Comparison of ENCODE assay signal across 8 cellular contexts in the genomic region with DNA sequence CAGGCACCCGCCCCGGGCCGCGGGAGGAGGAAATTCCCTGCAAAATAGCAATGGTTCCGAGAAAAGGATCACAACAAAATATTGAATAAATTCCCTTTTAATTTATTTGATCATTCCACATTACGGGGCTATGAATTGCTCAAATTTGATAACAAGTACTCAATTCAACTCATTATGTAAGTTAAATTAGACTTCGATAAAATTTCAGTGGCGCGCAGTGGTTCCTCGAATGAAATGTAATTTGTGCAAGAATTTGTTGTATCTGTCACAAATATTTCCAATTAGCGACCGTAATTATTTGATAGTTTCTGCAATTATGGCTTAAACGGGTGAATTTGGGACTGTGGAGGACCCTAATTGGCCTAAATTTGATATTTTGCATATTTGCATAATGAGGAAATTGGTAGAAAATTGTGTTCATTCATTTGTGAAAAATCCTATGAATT.
A peak's percentile ranks its signal among the peaks of the same experiment; 100 is the strongest.
DNase-seq lines count a peak whose midpoint lies in the region; ATAC-seq lines count a peak whose summit lies in the region.

No MANE protein-coding gene starts in this region.

- peak overlapping the region; percentile 71 for H3K4me3 Mint-ChIP-seq in T-helper 1 cell treated with Interleukin-12 subunit alpha and Interleukin-12 subunit beta and Interleukin-4 antibody, amounts not matched to agents 30 μg/mL and 1 μg/mL, for 36 hours

- H3K4me1 ChIP-seq in adipocyte (ENCODE audit: control insufficient read depth, insufficient read depth, low read length) (peaks cover 3% of the 10 kb centered on the region), subcutaneous abdominal adipose tissue (ENCODE audit: control insufficient read depth in 5 of 5, insufficient read depth in 5 of 5, low read length in 5 of 5) (peaks cover 0 to 20% (median 18%) of the 10 kb centered on the region in 5 donors)

- no peaks in the 10 kb centered on the region for H3K9me3 Mint-ChIP-seq in T-helper 1 cell treated with Interleukin-12 subunit alpha and Interleukin-12 subunit beta and Interleukin-4 antibody, amounts not matched to agents 30 μg/mL and 1 μg/mL, for 36 hours

- H3K4me3 ChIP-seq in adipocyte (ENCODE audit: low read length) (peak overlapping the region; percentile 89), subcutaneous abdominal adipose tissue (ENCODE audit: low read depth in 1 of 5, low read length in 5 of 5) (peak overlapping the region; percentile 77 to 97 (median 80))

- H3K4me1 Mint-ChIP-seq in T-helper 1 cell treated with Interleukin-12 subunit alpha and Interleukin-12 subunit beta and Interleukin-4 antibody, amounts not matched to agents 30 μg/mL and 1 μg/mL, for 36 hours (ENCODE audit: low read depth), result peaks cover 19% of the 10 kb centered on the region

- no peaks in the 10 kb centered on the region for H3K27me3 ChIP-seq in adipocyte (replicated peaks; ENCODE audit: control insufficient read depth, insufficient read depth, low read length)
- peaks cover 0 to 3% (median 0%) of the 10 kb centered on the region in 5 donors for H3K27me3 ChIP-seq in subcutaneous abdominal adipose tissue (ENCODE audit: control insufficient read depth in 5 of 5, insufficient read depth in 4 of 5, low read length in 5 of 5)

- H3K9ac ChIP-seq in adipocyte (ENCODE audit: low read length) (peak overlapping the region; percentile 82), subcutaneous abdominal adipose tissue (ENCODE audit: low read length in 5 of 5) (peak overlapping the region; percentile 14 to 38 (median 32))

- DNase-seq in T-helper 1 cell (no peak), adipocyte (ENCODE audit: low read depth) (no peak), kidney tubule cell (ENCODE audit: low spot score) (peak; percentile 8), GF-D8 (lab: John Stamatoyannopoulos, UW) (no peak), NCI-H1417 treated with DMSO at 0.1 percent for 48 hours (lab: John Stamatoyannopoulos, UW) (no peak)

- no peak overlapping the region for H3K27ac Mint-ChIP-seq in T-helper 1 cell treated with Interleukin-12 subunit alpha and Interleukin-12 subunit beta and Interleukin-4 antibody, amounts not matched to agents 30 μg/mL and 1 μg/mL, for 36 hours

- H3K36me3 ChIP-seq in adipocyte (ENCODE audit: control insufficient read depth, insufficient read depth, low read length, severe bottlenecking) (no peaks in the 10 kb centered on the region), subcutaneous abdominal adipose tissue (ENCODE audit: control insufficient read depth in 5 of 5, insufficient read depth in 5 of 5, low read length in 5 of 5) (no peaks in the 10 kb centered on the region)

- H3K9me3 ChIP-seq in adipocyte (ENCODE audit: control insufficient read depth, low read length) (no peaks in the 10 kb centered on the region), subcutaneous abdominal adipose tissue (ENCODE audit: control insufficient read depth in 5 of 5, low read length in 5 of 5) (no peaks in the 10 kb centered on the region)

- H3K36me3 Mint-ChIP-seq in T-helper 1 cell treated with Interleukin-12 subunit alpha and Interleukin-12 subunit beta and Interleukin-4 antibody, amounts not matched to agents 30 μg/mL and 1 μg/mL, for 36 hours (ENCODE audit: low read depth), result no peaks in the 10 kb centered on the region

- peaks cover 72% of the 10 kb centered on the region for H3K27me3 Mint-ChIP-seq in T-helper 1 cell treated with Interleukin-12 subunit alpha and Interleukin-12 subunit beta and Interleukin-4 antibody, amounts not matched to agents 30 μg/mL and 1 μg/mL, for 36 hours (ENCODE audit: low read depth)

- no peak overlapping the region for H3K27ac ChIP-seq in subcutaneous abdominal adipose tissue (ENCODE audit: low read depth, low read length)

- no peak for ATAC-seq in HG03565 (IDR thresholded peaks at IDR 0.05; ENCODE audit: unreplicated experiment)
